In genomic region chr4:66045913-66046312, GRCh38 we compare ENCODE assay signal across 14 cellular contexts.
DNase-seq lines count a peak whose midpoint lies in the region; ATAC-seq and TF ChIP-seq lines count a peak whose summit lies in the region.
"Had no signal": no experiment of that assay in that cellular context is flagged by ENCODE, and none has a peak within 500 bp of the region (broad histone marks: within the 10 kb centered on the region; RNA-seq: fewer than 3 reads in every experiment).

No MANE protein-coding gene starts in this region.

- no peaks in the 10 kb centered on the region for H3K27me3 Mint-ChIP-seq in WTC11 (ENCODE audit: low read depth)
- no peaks in the 10 kb centered on the region for H3K27me3 Mint-ChIP-seq in activated naive CD8-positive, alpha-beta T cell treated with anti-CD3 and anti-CD28 coated beads for 36 hours
- H3K27me3 Mint-ChIP-seq: CD4-positive, CD25-positive, alpha-beta regulatory T cell had no signal

- DNase-seq in Right ventricle myocardium inferior (ENCODE audit: missing footprints) (peak; percentile 41), Right ventricle myocardium superior (no peak), WTC11 (ENCODE audit: low spot score) (no peak), iPS-NIHi11 (ENCODE audit: low spot score) (peak; percentile 10), NCI-H1048 (lab: John Stamatoyannopoulos, UW) (no peak), glomerular visceral epithelial cell (ENCODE audit: extremely low spot score) (no peak)
- DNase-seq in activated naive CD8-positive, alpha-beta T cell treated with anti-CD3 and anti-CD28 coated beads for 36 hours, result no peak
- DNase-seq: 8988T; CD4-positive, CD25-positive, alpha-beta regulatory T cell; DMS79; GM23248; HCEC 1CT; HFFc6 had no signal

- peaks cover 8% of the 10 kb centered on the region; the same call in 1 of the 2 replicates for H3K4me1 Mint-ChIP-seq in WTC11
- no peaks in the 10 kb centered on the region for H3K4me1 Mint-ChIP-seq in activated naive CD8-positive, alpha-beta T cell treated with anti-CD3 and anti-CD28 coated beads for 36 hours
- H3K4me1 Mint-ChIP-seq: CD4-positive, CD25-positive, alpha-beta regulatory T cell had no signal

- POLR2A ChIA-PET in WTC11 (lab: Charles Lee), result no interaction called here

- ATAC-seq in Right ventricle myocardium inferior, result no peak
- no peak for ATAC-seq in Right ventricle myocardium superior (ENCODE audit: poor library complexity)
- ATAC-seq in WTC11, result peak; percentile 71
- ATAC-seq: GM12878 had no signal

- no peak overlapping the region for H3K4me3 Mint-ChIP-seq in WTC11
- no peak overlapping the region for H3K4me3 Mint-ChIP-seq in activated naive CD8-positive, alpha-beta T cell treated with anti-CD3 and anti-CD28 coated beads for 36 hours
- H3K4me3 Mint-ChIP-seq: CD4-positive, CD25-positive, alpha-beta regulatory T cell; HFFc6 had no signal

- CTCF ChIA-PET in WTC11 (lab: Charles Lee), result no interaction called here

- no peak for TF ChIP-seq CTCF in WTC11 (IDR thresholded peaks at IDR 0.05)

- H3K9me3 Mint-ChIP-seq in WTC11, result peaks cover 11% of the 10 kb centered on the region
- peaks cover 2% of the 10 kb centered on the region for H3K9me3 Mint-ChIP-seq in activated naive CD8-positive, alpha-beta T cell treated with anti-CD3 and anti-CD28 coated beads for 36 hours

- intact Hi-C loops in Right ventricle myocardium inferior (cut with DNase I), result no loop called here
- intact Hi-C loops in Right ventricle myocardium superior (cut with DNase I), result no loop called here

- H3K27ac Mint-ChIP-seq in WTC11, result no peak overlapping the region
- no peak overlapping the region for H3K27ac Mint-ChIP-seq in activated naive CD8-positive, alpha-beta T cell treated with anti-CD3 and anti-CD28 coated beads for 36 hours
- H3K27ac Mint-ChIP-seq: CD4-positive, CD25-positive, alpha-beta regulatory T cell; HFFc6 had no signal

- H3K36me3 Mint-ChIP-seq in WTC11, result peaks cover 4% of the 10 kb centered on the region
- no peaks in the 10 kb centered on the region for H3K36me3 Mint-ChIP-seq in activated naive CD8-positive, alpha-beta T cell treated with anti-CD3 and anti-CD28 coated beads for 36 hours
- H3K36me3 Mint-ChIP-seq: CD4-positive, CD25-positive, alpha-beta regulatory T cell had no signal

TF ChIP-seq in WTC11, 78 proteins besides CTCF, POLR2A, EP300 and RAD21:
- TF ChIP-seq SMAD3 (CRISPR knock-in tag; IDR thresholded peaks at IDR 0.05; ENCODE audit: borderline replicate concordance) (no peak), GABPB1 (CRISPR knock-in tag; IDR thresholded peaks at IDR 0.05) (no peak), PRDM15 (CRISPR knock-in tag; IDR thresholded peaks at IDR 0.05) (no peak), ESRRA (CRISPR knock-in tag; IDR thresholded peaks at IDR 0.05; ENCODE audit: borderline replicate concordance) (no peak), SP1 (CRISPR knock-in tag; conservative IDR thresholded peaks at IDR 0.05) (no peak), PRRX2 (CRISPR knock-in tag; IDR thresholded peaks at IDR 0.05) (no peak), OVOL2 (CRISPR knock-in tag; IDR thresholded peaks at IDR 0.05; ENCODE audit: borderline replicate concordance) (no peak), CREB1 (CRISPR knock-in tag; IDR thresholded peaks at IDR 0.05) (no peak), NFATC4 (CRISPR knock-in tag; IDR thresholded peaks at IDR 0.05) (no peak)
TF ChIP-seq in WTC11: peak in this region for 0.

Comparison
In these comparisons a context has a peak if more than half of its experiments do, and no peak if none do; other contexts are left out.
1. DNase-seq: peak in Right ventricle myocardium inferior (single experiment) and iPS-NIHi11 (single experiment); none in Right ventricle myocardium superior (single experiment), WTC11 (single experiment), NCI-H1048 (single experiment), activated naive CD8-positive, alpha-beta T cell treated with anti-CD3 and anti-CD28 coated beads for 36 hours (single experiment) and glomerular visceral epithelial cell (single experiment).